In genomic region chr6:170445984-170446383, GRCh38 we compare ENCODE assay signal across 27 cellular contexts.
"Had no signal": no experiment of that assay in that cellular context is flagged by ENCODE, and none has a peak within 500 bp of the region (broad histone marks: within the 10 kb centered on the region; RNA-seq: fewer than 3 reads in every experiment).

No MANE protein-coding gene starts in this region.

- H3K27ac Mint-ChIP-seq: activated CD4-positive, alpha-beta memory T cell treated with anti-CD3 and anti-CD28 coated beads, Interleukin-2, amount 10 ng/mL, durations not matched to agents 7 days and 5 days; activated CD4-positive, alpha-beta T cell treated with anti-CD3 and anti-CD28 coated beads, Interleukin-2, amount 10 ng/mL, durations not matched to agents 24 days and 14 days; activated CD8-positive, alpha-beta memory T cell treated with anti-CD3 and anti-CD28 coated beads, Interleukin-2, amount 10 ng/mL, durations not matched to agents 7 days and 5 days; activated naive CD8-positive, alpha-beta T cell treated with anti-CD3 and anti-CD28 coated beads for 36 hours; activated T-helper 17 cell treated with anti-CD3 and anti-CD28 coated beads, Interleukin-2, amount 50 U/mL, for 72 hours; effector memory CD8-positive, alpha-beta T cell; naive thymus-derived CD8-positive, alpha-beta T cell; T-cell; T-helper 2 cell treated with Interferon-gamma antibody and Interleukin-4, amounts not matched to agents 5 μg/mL and 100 μg/mL, for 36 hours had no signal

- H3K36me3 ChIP-seq: breast epithelium, colonic mucosa, esophagus squamous epithelium, gastrocnemius medialis, lower lobe of right lung, pancreas, right lobe of liver, upper lobe of left lung had no signal

- H3K4me3 ChIP-seq: breast epithelium, colonic mucosa, dorsolateral prefrontal cortex, esophagus squamous epithelium, gastrocnemius medialis, lower lobe of right lung, pancreas, right lobe of liver, upper lobe of left lung had no signal

- ATAC-seq: activated CD4-positive, CD25-positive, alpha-beta regulatory T cell treated with anti-CD3 and anti-CD28 coated beads, Interleukin-2, amount 50 U/mL, for 24 hours; activated CD8-positive, alpha-beta memory T cell treated with anti-CD3 and anti-CD28 coated beads, Interleukin-2, amount 10 ng/mL, durations not matched to agents 7 days and 5 days; activated T-helper 17 cell treated with anti-CD3 and anti-CD28 coated beads, Interleukin-2, amount 50 U/mL, for 72 hours; effector memory CD8-positive, alpha-beta T cell; naive thymus-derived CD8-positive, alpha-beta T cell; pancreas; right lobe of liver; stimulated activated naive CD8-positive, alpha-beta T cell treated with anti-CD3 and anti-CD28 coated beads, Interleukin-15, Interleukin-2, amounts not matched to agents 100 U/mL and 50 U/mL, for 24 hours; T-cell had no signal

- H3K4me3 Mint-ChIP-seq: activated CD4-positive, alpha-beta memory T cell treated with anti-CD3 and anti-CD28 coated beads, Interleukin-2, amount 10 ng/mL, durations not matched to agents 7 days and 5 days; activated CD4-positive, alpha-beta T cell treated with anti-CD3 and anti-CD28 coated beads, Interleukin-2, amount 10 ng/mL, durations not matched to agents 24 days and 14 days; activated CD8-positive, alpha-beta memory T cell treated with anti-CD3 and anti-CD28 coated beads, Interleukin-2, amount 10 ng/mL, durations not matched to agents 7 days and 5 days; activated naive CD8-positive, alpha-beta T cell treated with anti-CD3 and anti-CD28 coated beads for 36 hours; activated T-helper 17 cell treated with anti-CD3 and anti-CD28 coated beads, Interleukin-2, amount 50 U/mL, for 72 hours; central memory CD8-positive, alpha-beta T cell; effector memory CD8-positive, alpha-beta T cell; naive thymus-derived CD8-positive, alpha-beta T cell; T-cell; T-helper 2 cell treated with Interferon-gamma antibody and Interleukin-4, amounts not matched to agents 5 μg/mL and 100 μg/mL, for 36 hours had no signal

- H3K9me3 ChIP-seq: breast epithelium, colonic mucosa, esophagus squamous epithelium, gastrocnemius medialis, lower lobe of right lung, pancreas, right lobe of liver, upper lobe of left lung had no signal

- H3K4me1 Mint-ChIP-seq: activated CD4-positive, alpha-beta memory T cell treated with anti-CD3 and anti-CD28 coated beads, Interleukin-2, amount 10 ng/mL, durations not matched to agents 7 days and 5 days; activated CD4-positive, alpha-beta T cell treated with anti-CD3 and anti-CD28 coated beads, Interleukin-2, amount 10 ng/mL, durations not matched to agents 24 days and 14 days; activated CD8-positive, alpha-beta memory T cell treated with anti-CD3 and anti-CD28 coated beads, Interleukin-2, amount 10 ng/mL, durations not matched to agents 7 days and 5 days; activated naive CD8-positive, alpha-beta T cell treated with anti-CD3 and anti-CD28 coated beads for 36 hours; activated T-helper 17 cell treated with anti-CD3 and anti-CD28 coated beads, Interleukin-2, amount 50 U/mL, for 72 hours; T-cell had no signal

- H3K36me3 Mint-ChIP-seq: activated CD8-positive, alpha-beta memory T cell treated with anti-CD3 and anti-CD28 coated beads, Interleukin-2, amount 10 ng/mL, durations not matched to agents 7 days and 5 days; activated naive CD8-positive, alpha-beta T cell treated with anti-CD3 and anti-CD28 coated beads for 36 hours; naive thymus-derived CD8-positive, alpha-beta T cell; T-cell had no signal

- H3K9me3 Mint-ChIP-seq: activated CD4-positive, alpha-beta memory T cell treated with anti-CD3 and anti-CD28 coated beads, Interleukin-2, amount 10 ng/mL, durations not matched to agents 7 days and 5 days; activated CD4-positive, alpha-beta T cell treated with anti-CD3 and anti-CD28 coated beads, Interleukin-2, amount 10 ng/mL, durations not matched to agents 24 days and 14 days; activated naive CD8-positive, alpha-beta T cell treated with anti-CD3 and anti-CD28 coated beads for 36 hours; activated T-helper 17 cell treated with anti-CD3 and anti-CD28 coated beads, Interleukin-2, amount 50 U/mL, for 72 hours; central memory CD8-positive, alpha-beta T cell; effector memory CD8-positive, alpha-beta T cell; naive thymus-derived CD8-positive, alpha-beta T cell; T-cell; T-helper 2 cell treated with Interferon-gamma antibody and Interleukin-4, amounts not matched to agents 5 μg/mL and 100 μg/mL, for 36 hours had no signal

- H3K27me3 ChIP-seq: breast epithelium, colonic mucosa, dorsolateral prefrontal cortex, gastrocnemius medialis, pancreas, right lobe of liver, upper lobe of left lung had no signal

- H3K27me3 Mint-ChIP-seq: activated CD4-positive, alpha-beta memory T cell treated with anti-CD3 and anti-CD28 coated beads, Interleukin-2, amount 10 ng/mL, durations not matched to agents 7 days and 5 days; activated CD4-positive, alpha-beta T cell treated with anti-CD3 and anti-CD28 coated beads, Interleukin-2, amount 10 ng/mL, durations not matched to agents 24 days and 14 days; activated naive CD8-positive, alpha-beta T cell treated with anti-CD3 and anti-CD28 coated beads for 36 hours had no signal

- DNase-seq: activated CD4-positive, alpha-beta memory T cell treated with anti-CD3 and anti-CD28 coated beads, Interleukin-2, amount 10 ng/mL, durations not matched to agents 7 days and 5 days; activated CD4-positive, alpha-beta T cell treated with anti-CD3 and anti-CD28 coated beads, Interleukin-2, amount 10 ng/mL, durations not matched to agents 24 days and 14 days; activated CD8-positive, alpha-beta memory T cell treated with anti-CD3 and anti-CD28 coated beads, Interleukin-2, amount 10 ng/mL, durations not matched to agents 7 days and 5 days; activated naive CD4-positive, alpha-beta T cell treated with Interleukin-2 at 50 U/mL for 16 hours; activated naive CD8-positive, alpha-beta T cell treated with anti-CD3 and anti-CD28 coated beads for 36 hours; colonic mucosa; effector memory CD8-positive, alpha-beta T cell; esophagus squamous epithelium; hypothalamus; left cardiac atrium; lower lobe of right lung; mesendoderm; naive thymus-derived CD8-positive, alpha-beta T cell; pancreas; right lobe of liver; stimulated activated CD4-positive, alpha-beta T cell treated with anti-CD3 and anti-CD28 coated beads, Interleukin-4, amount 100 ng/mL, for 24 hours; stimulated activated naive CD8-positive, alpha-beta T cell treated with anti-CD3 and anti-CD28 coated beads, Interleukin-15, Interleukin-2, amounts not matched to agents 100 U/mL and 50 U/mL, for 24 hours; T-cell; upper lobe of left lung had no signal

- H3K4me1 ChIP-seq: breast epithelium, colonic mucosa, esophagus squamous epithelium, lower lobe of right lung, pancreas, right lobe of liver, upper lobe of left lung had no signal

- H3K27ac ChIP-seq: breast epithelium, colonic mucosa, dorsolateral prefrontal cortex, esophagus squamous epithelium, lower lobe of right lung, pancreas, right lobe of liver, upper lobe of left lung, VCaP had no signal
